ENCODE assay signal across 1 cellular context in genomic region chr5:177516601-177517568, GRCh38.
TF ChIP-seq lines count a peak whose summit lies in the region.

Gene DDX41 (minus strand): TSS chr5:177516961. CDS start chr5:177516945, 16 bp downstream.

TF ChIP-seq in HepG2, 621 proteins besides CTCF, POLR2A, EP300 and RAD21 (continued from another document and continues in another):
- TF ChIP-seq ZNF407 (CRISPR knock-in tag; IDR thresholded peaks at IDR 0.05; ENCODE audit: not compliant biosample characterization) (no peak), ZNF850 (CRISPR knock-in tag; conservative IDR thresholded peaks at IDR 0.05) (no peak), ZNF12 (CRISPR knock-in tag; IDR thresholded peaks at IDR 0.05) (peak; percentile 6), FOXJ3 (CRISPR knock-in tag; IDR thresholded peaks at IDR 0.05; ENCODE audit: borderline replicate concordance) (0 out of 2 replicates have a peak, but pooled peaks have one; percentile 56), TCF12 (IDR thresholded peaks at IDR 0.05) (no peak), TCF12 (CRISPR knock-in tag; IDR thresholded peaks at IDR 0.05) (peak; percentile 66; the same call in 1 of the 2 replicates), FOXP1 (IDR thresholded peaks at IDR 0.05) (no peak), FOXP1 (CRISPR knock-in tag; IDR thresholded peaks at IDR 0.05) (no peak), ZNF703 (CRISPR knock-in tag; IDR thresholded peaks at IDR 0.05; ENCODE audit: borderline replicate concordance) (no peak), ZNF276 (CRISPR knock-in tag; IDR thresholded peaks at IDR 0.05; ENCODE audit: low read depth) (peak; percentile 60; the same call in 1 of the 2 replicates), SMC3 (IDR thresholded peaks at IDR 0.05; ENCODE audit: low read length) (no peak), TFE3 (CRISPR knock-in tag; IDR thresholded peaks at IDR 0.05) (peak; percentile 33; the same call in 1 of the 2 replicates), ZNF205 (CRISPR knock-in tag; IDR thresholded peaks at IDR 0.05) (peak; percentile 85; the same call in 1 of the 2 replicates), PHB2 (IDR thresholded peaks at IDR 0.05; ENCODE audit: partially characterized antibody) (no peak), STAT6 (CRISPR knock-in tag; IDR thresholded peaks at IDR 0.05; ENCODE audit: borderline replicate concordance) (peak; percentile 94; the same call in 1 of the 2 replicates), ZNF451 (CRISPR knock-in tag; IDR thresholded peaks at IDR 0.05) (peak; percentile 91), KDM1A (CRISPR knock-in tag; IDR thresholded peaks at IDR 0.05) (no peak), MYPOP (CRISPR knock-in tag; IDR thresholded peaks at IDR 0.05) (peak; percentile 89; the same call in 1 of the 2 replicates), RFX3 (CRISPR knock-in tag; IDR thresholded peaks at IDR 0.05) (peak; percentile 56; the same call in 1 of the 2 replicates), ZFP36L1 (CRISPR knock-in tag; IDR thresholded peaks at IDR 0.05) (no peak), KDM4B (CRISPR knock-in tag; IDR thresholded peaks at IDR 0.05) (peak; percentile 68), ZNF83 (CRISPR knock-in tag; IDR thresholded peaks at IDR 0.05; ENCODE audit: borderline replicate concordance) (no peak; the same call in 1 of the 2 replicates), ZNF589 (CRISPR knock-in tag; conservative IDR thresholded peaks at IDR 0.05) (peak; percentile 84), ZBTB46 (CRISPR knock-in tag; IDR thresholded peaks at IDR 0.05; ENCODE audit: borderline replicate concordance) (no peak), ZNF672 (CRISPR knock-in tag; IDR thresholded peaks at IDR 0.05) (peak; percentile 79; the same call in 1 of the 2 replicates), ZNF3 (CRISPR knock-in tag; IDR thresholded peaks at IDR 0.05) (0 out of 2 replicates have a peak, but pooled peaks have one; percentile 31), FOXK2 (IDR thresholded peaks at IDR 0.05) (no peak), ZNF441 (CRISPR knock-in tag; IDR thresholded peaks at IDR 0.05; ENCODE audit: borderline replicate concordance) (0 out of 2 replicates have a peak, but pooled peaks have one; percentile 26), DNMT3B (CRISPR knock-in tag; conservative IDR thresholded peaks at IDR 0.05) (no peak), HNRNPH1 (optimal IDR thresholded peaks at IDR 0.05; ENCODE audit: low read depth, low read length) (peak; percentile 40), ZFP62 (CRISPR knock-in tag; IDR thresholded peaks at IDR 0.05) (no peak), KLF6 (CRISPR knock-in tag; IDR thresholded peaks at IDR 0.05) (no peak), HOXA9 (CRISPR knock-in tag; IDR thresholded peaks at IDR 0.05; ENCODE audit: borderline replicate concordance) (peak; percentile 90), ZNF557 (CRISPR knock-in tag; IDR thresholded peaks at IDR 0.05) (no peak), ZFP37 (CRISPR knock-in tag; IDR thresholded peaks at IDR 0.05; ENCODE audit: borderline replicate concordance) (no peak; the same call in 1 of the 2 replicates), ZBTB39 (CRISPR knock-in tag; IDR thresholded peaks at IDR 0.05) (no peak), IRX3 (CRISPR knock-in tag; IDR thresholded peaks at IDR 0.05; ENCODE audit: borderline replicate concordance, low read depth) (no peak; the same call in 1 of the 2 replicates), ZMAT5 (CRISPR knock-in tag; IDR thresholded peaks at IDR 0.05; ENCODE audit: borderline replicate concordance, low read depth) (no peak), CBX2 (IDR thresholded peaks at IDR 0.05; ENCODE audit: low read depth, low read length) (no peak), CBX2 (CRISPR knock-in tag; IDR thresholded peaks at IDR 0.05; ENCODE audit: low read depth) (no peak), ZSCAN29 (CRISPR knock-in tag; conservative IDR thresholded peaks at IDR 0.05) (peak; percentile 77), KDM6A (CRISPR knock-in tag; IDR thresholded peaks at IDR 0.05; ENCODE audit: low read depth) (no peak)
